23 cellular contexts compared by ENCODE assay signal in genomic region chr7:33816106-33816505, GRCh38.
"Had no signal": no experiment of that assay in that cellular context is flagged by ENCODE, and none has a peak within 500 bp of the region (broad histone marks: within the 10 kb centered on the region; RNA-seq: fewer than 3 reads in every experiment).

No MANE protein-coding gene starts in this region.

- H3K4me3 ChIP-seq: esophagus squamous epithelium, gastroesophageal sphincter, left lung, lung, neural progenitor cell, ovary, right atrium auricular region, sigmoid colon, skin epidermis, transverse colon had no signal

- H3K27ac ChIP-seq: epithelial cell of prostate, esophagus squamous epithelium, gastroesophageal sphincter, left lung, neural progenitor cell, ovary, right atrium auricular region, sigmoid colon, skin epidermis, thoracic aorta, transverse colon had no signal

- H3K9me3 Mint-ChIP-seq: effector memory CD8-positive, alpha-beta T cell; neural progenitor cell had no signal

- H3K27me3 Mint-ChIP-seq: dendritic cell treated with granulocyte-macrophage colony-stimulating factor and Interleukin-4, amounts not matched to agents 40 ng/mL and 50 ng/mL, for 4 days; effector memory CD8-positive, alpha-beta T cell had no signal

- H3K9ac ChIP-seq: neural progenitor cell had no signal

- H3K4me3 Mint-ChIP-seq: dendritic cell treated with granulocyte-macrophage colony-stimulating factor and Interleukin-4, amounts not matched to agents 40 ng/mL and 50 ng/mL, for 4 days; effector memory CD8-positive, alpha-beta T cell; immature natural killer cell; natural killer cell treated with Interleukin-12 subunit alpha and Interleukin-12 subunit beta and Interleukin-15 and Interleukin-18, amount 100 ng/mL, for 72 hours; neural progenitor cell; stimulated activated naive CD8-positive, alpha-beta T cell treated with anti-CD3 and anti-CD28 coated beads, Interleukin-15, Interleukin-2, amounts not matched to agents 100 ng/mL and 50 ng/mL, for 24 hours had no signal

- H3K27ac Mint-ChIP-seq: dendritic cell treated with granulocyte-macrophage colony-stimulating factor and Interleukin-4, amounts not matched to agents 40 ng/mL and 50 ng/mL, for 4 days; effector memory CD8-positive, alpha-beta T cell; immature natural killer cell; natural killer cell treated with Interleukin-12 subunit alpha and Interleukin-12 subunit beta and Interleukin-15 and Interleukin-18, amount 100 ng/mL, for 72 hours; neural progenitor cell; stimulated activated naive CD8-positive, alpha-beta T cell treated with anti-CD3 and anti-CD28 coated beads, Interleukin-15, Interleukin-2, amounts not matched to agents 100 ng/mL and 50 ng/mL, for 24 hours had no signal

- H3K9me3 ChIP-seq: esophagus squamous epithelium, left lung, ovary, sigmoid colon, thoracic aorta, transverse colon had no signal

- ATAC-seq: effector memory CD8-positive, alpha-beta T cell; gastroesophageal sphincter; left lung; natural killer cell treated with Interleukin-12 subunit alpha and Interleukin-12 subunit beta and Interleukin-15 and Interleukin-18, amount 100 ng/mL, for 72 hours had no signal

- H3K36me3 Mint-ChIP-seq: neural progenitor cell had no signal

- H3K4me1 ChIP-seq: esophagus squamous epithelium, gastroesophageal sphincter, sigmoid colon, transverse colon had no signal

- H3K36me3 ChIP-seq: esophagus squamous epithelium, gastroesophageal sphincter, left lung, ovary, right atrium auricular region, sigmoid colon, thoracic aorta, transverse colon had no signal

- H3K4me2 ChIP-seq: neural progenitor cell had no signal

- H3K27me3 ChIP-seq: esophagus squamous epithelium, gastroesophageal sphincter, left lung, neural progenitor cell, ovary, right atrium auricular region, sigmoid colon, transverse colon had no signal

- DNase-seq: effector memory CD8-positive, alpha-beta T cell; esophagus squamous epithelium; foreskin fibroblast; immature natural killer cell; left lung; mesenchymal stem cell; midbrain; nucleus accumbens; sigmoid colon; stimulated activated CD4-positive, alpha-beta T cell treated with anti-CD3 and anti-CD28 coated beads, Interleukin-2, amount 100 ng/mL, for 48 hours; substantia nigra; transverse colon had no signal
